Comparison of ENCODE assay signal across 12 cellular contexts in genomic region chr6:142900467-142900961, GRCh38. TPM values are rescaled to one million over a fixed set of nuclear protein-coding genes. Genes with fewer than 3 reads are reported as not detected.
A peak's percentile ranks its signal among the peaks of the same experiment; 100 is the strongest.
DNase-seq lines count a peak whose midpoint lies in the region; TF ChIP-seq lines count a peak whose summit lies in the region.
"Had no signal": no experiment of that assay in that cellular context is flagged by ENCODE, and none has a peak within 500 bp of the region (broad histone marks: within the 10 kb centered on the region; RNA-seq: fewer than 3 reads in every experiment).

No MANE protein-coding gene starts in this region.

- no peaks in the 10 kb centered on the region for H3K36me3 ChIP-seq in effector memory CD4-positive, alpha-beta T cell (ENCODE audit: control insufficient read depth, insufficient read depth, low read length)

- no peaks in the 10 kb centered on the region for H3K36me3 Mint-ChIP-seq in osteocyte (ENCODE audit: unreplicated experiment)

- peaks cover 47% of the 10 kb centered on the region for H3K4me1 Mint-ChIP-seq in osteocyte (ENCODE audit: unreplicated experiment)

- H3K9me3 ChIP-seq in effector memory CD4-positive, alpha-beta T cell (ENCODE audit: control insufficient read depth, low read length): no peaks in the 10 kb centered on the region

- peak overlapping the region; percentile 56 for H3K27ac Mint-ChIP-seq in osteocyte (ENCODE audit: unreplicated experiment)

- DNase-seq in DMS79 (lab: John Stamatoyannopoulos, UW): peak; percentile 92
- peak; percentile 58 for DNase-seq in SK-MEL-5 (ENCODE audit: low read depth, low spot score)
- DNase-seq in effector memory CD4-positive, alpha-beta T cell: peak in 1 of 3 donors; percentile 26
- DNase-seq in osteocyte (ENCODE audit: extremely low spot score, unreplicated experiment): no peak
- DNase-seq in SKM-1 (lab: John Stamatoyannopoulos, UW; ENCODE audit: unreplicated experiment): no peak
- no peak for DNase-seq in activated effector memory CD4-positive, alpha-beta T cell treated with anti-CD3 and anti-CD28 coated beads, Interleukin-2, amount 50 U/mL, for 16 hours
- no peak for DNase-seq in NAMALWA (ENCODE audit: low spot score)
- no peak for DNase-seq in DMS53 treated with DMSO at 0.1 percent for 48 hours (lab: John Stamatoyannopoulos, UW; ENCODE audit: unreplicated experiment)
- DNase-seq: islet precursor cell, NCI-H1105 treated with DMSO at 0.1 percent for 48 hours, T-helper 9 cell had no signal

- TF ChIP-seq CTCF in osteocyte (IDR thresholded peaks at IDR 0.05): no peak

- peaks cover 66% of the 10 kb centered on the region for H3K4me1 ChIP-seq in effector memory CD4-positive, alpha-beta T cell (ENCODE audit: control insufficient read depth, insufficient read depth, low read length, poor library complexity, severe bottlenecking)

- no peaks in the 10 kb centered on the region for H3K27me3 ChIP-seq in effector memory CD4-positive, alpha-beta T cell (replicated peaks; ENCODE audit: control insufficient read depth, insufficient read depth, low read length, poor library complexity, severe bottlenecking)

- peak overlapping the region; percentile 7 for H3K4me3 Mint-ChIP-seq in osteocyte (ENCODE audit: unreplicated experiment)

- H3K27me3 Mint-ChIP-seq in osteocyte (ENCODE audit: unreplicated experiment): no peaks in the 10 kb centered on the region

- H3K9me3 Mint-ChIP-seq in osteocyte (ENCODE audit: unreplicated experiment): no peaks in the 10 kb centered on the region

- peak overlapping the region; percentile 91 for H3K27ac ChIP-seq in effector memory CD4-positive, alpha-beta T cell (ENCODE audit: insufficient read depth, low read length, poor library complexity, severe bottlenecking)
- H3K27ac ChIP-seq: epithelial cell of prostate had no signal

- in situ Hi-C loops in SK-MEL-5 (cut with HindIII; ENCODE audit: low pct_unique_long_range_greater_than_20kb, low sequenced_read_pairs): no loop called here

- no peak overlapping the region for H3K4me3 ChIP-seq in effector memory CD4-positive, alpha-beta T cell (ENCODE audit: insufficient read depth, low read depth, low read length, poor library complexity, severe bottlenecking)

RNA-seq across cellular contexts. Expression of gene HIVEP2, which starts 44.5 kb away (rescaled TPM):
- 6.4 and 7.7 TPM in 2 replicates for total RNA-seq in SK-MEL-5 (2014; rRNA removed; shearing (Covaris generic))
- polyA plus RNA-seq in SK-MEL-5 (2015; cell fraction: cytosol; rRNA removed): 6.2 and 8.9 TPM in 2 replicates
- 6.8 and 8.3 TPM in 2 replicates for polyA plus RNA-seq in SK-MEL-5 (2015; cell fraction: nucleus; rRNA removed)
- total RNA-seq in osteocyte: 38.2 and 39.2 TPM in 2 replicates

Comparison
In these comparisons a context has a peak if more than half of its experiments do, and no peak if none do; other contexts are left out.
1. DNase-seq: peak in DMS79 (single experiment) and SK-MEL-5 (single experiment); none in osteocyte (single experiment), SKM-1 (single experiment), activated effector memory CD4-positive, alpha-beta T cell treated with anti-CD3 and anti-CD28 coated beads, Interleukin-2, amount 50 U/mL, for 16 hours (single experiment), NAMALWA (single experiment) and DMS53 treated with DMSO at 0.1 percent for 48 hours (single experiment).